11 cellular contexts compared by ENCODE assay signal in genomic region chr19:36851898-36852297, GRCh38. TPM values are rescaled to one million over a fixed set of nuclear protein-coding genes. Genes with fewer than 3 reads are reported as not detected.
DNase-seq lines count a peak whose midpoint lies in the region; ATAC-seq and TF ChIP-seq lines count a peak whose summit lies in the region.
"Had no signal": no experiment of that assay in that cellular context is flagged by ENCODE, and none has a peak within 500 bp of the region (broad histone marks: within the 10 kb centered on the region; RNA-seq: fewer than 3 reads in every experiment).

No MANE protein-coding gene starts in this region.

- H3K9me2 ChIP-seq in hepatocyte (replicated peaks; ENCODE audit: insufficient read depth): no peaks in the 10 kb centered on the region

- TF ChIP-seq POLR2A in spleen (IDR thresholded peaks at IDR 0.05) (no peak), gastrocnemius medialis (IDR thresholded peaks at IDR 0.05) (no peak)

- H3K4me1 Mint-ChIP-seq in activated CD8-positive, alpha-beta memory T cell treated with anti-CD3 and anti-CD28 coated beads, Interleukin-2, amount 10 ng/mL, durations not matched to agents 7 days and 5 days: peaks cover 5% of the 10 kb centered on the region

- peak overlapping the region; percentile 73 for H3K4me3 ChIP-seq in RWPE2 (ENCODE audit: severe bottlenecking)
- peak overlapping the region; percentile 85 for H3K4me3 ChIP-seq in hepatocyte
- H3K4me3 ChIP-seq in spleen: peak overlapping the region in 5 of 8 donors; percentile 79 to 99 (median 93)
- peak overlapping the region in 2 of 4 donors; percentile 94 to 95 for H3K4me3 ChIP-seq in gastrocnemius medialis

- DNase-seq in activated CD8-positive, alpha-beta memory T cell treated with anti-CD3 and anti-CD28 coated beads, Interleukin-2, amount 10 ng/mL, durations not matched to agents 7 days and 5 days: no peak
- no peak for DNase-seq in activated CD8-positive, alpha-beta memory T cell treated with anti-CD3 and anti-CD28 coated beads, Interleukin-2, amount 50 U/mL, for 4 hours
- no peak for DNase-seq in RWPE2 (ENCODE audit: low spot score)
- DNase-seq in hepatocyte (ENCODE audit: low spot score): no peak
- DNase-seq in spleen: no peak
- DNase-seq in gastrocnemius medialis: no peak
- DNase-seq in NCI-H774 (lab: John Stamatoyannopoulos, UW): no peak
- DNase-seq in Ammon's horn (ENCODE audit: low spot score): no peak
- DNase-seq: stimulated activated CD4-positive, alpha-beta T cell treated with anti-CD3 and anti-CD28 coated beads, Interleukin-15, amount 100 ng/mL, for 24 hours had no signal

- no peak overlapping the region for H3K4me3 Mint-ChIP-seq in activated CD8-positive, alpha-beta memory T cell treated with anti-CD3 and anti-CD28 coated beads, Interleukin-2, amount 10 ng/mL, durations not matched to agents 7 days and 5 days
- H3K4me3 Mint-ChIP-seq: activated T-helper 17 cell treated with anti-CD3 and anti-CD28 coated beads, Interleukin-2, amount 50 U/mL, for 72 hours had no signal

- in situ Hi-C loops in gastrocnemius medialis (cut with MboI; ENCODE audit: low sequenced_read_pairs in 4 of 4): no loop called here

- H3K9me3 ChIP-seq in RWPE2 (ENCODE audit: severe bottlenecking): peaks cover 6% of the 10 kb centered on the region
- H3K9me3 ChIP-seq in hepatocyte (ENCODE audit: low read depth): peaks cover 15% of the 10 kb centered on the region
- H3K9me3 ChIP-seq in spleen: peaks cover under 1 to 57% (median 50%) of the 10 kb centered on the region in 8 donors
- peaks cover 0 to 17% (median 0%) of the 10 kb centered on the region in 3 donors for H3K9me3 ChIP-seq in gastrocnemius medialis

- intact Hi-C loops in spleen (cut with DNase I; ENCODE audit: low total_unique reads) (loop anchor here (10.0 kb wide), 1 partner anchor 63 kb away; the partner anchor contains the start of genes ZNF568 and ZNF829), gastrocnemius medialis (cut with DNase I; ENCODE audit: low total_unique reads) (loop anchor here (2.0 to 10.0 kb wide), 5 partner anchors 185 to 743 kb away; partner anchors contain the start of genes ZNF260, ZNF383, ZNF461 and ZNF529)

- H3K36me3 ChIP-seq in RWPE2 (ENCODE audit: low read depth) (peaks cover 29% of the 10 kb centered on the region), hepatocyte (replicated peaks; ENCODE audit: insufficient read depth, low read depth) (peaks cover 5% of the 10 kb centered on the region), spleen (peaks cover 0 to 50% (median 33%) of the 10 kb centered on the region in 6 donors), gastrocnemius medialis (peaks cover 0 to 50% of the 10 kb centered on the region in 2 donors)

- no peak for TF ChIP-seq CTCF in RWPE2 (IDR thresholded peaks at IDR 0.05; ENCODE audit: poor library complexity, severe bottlenecking)
- TF ChIP-seq CTCF in hepatocyte (IDR thresholded peaks at IDR 0.05; ENCODE audit: poor library complexity): no peak
- TF ChIP-seq CTCF in spleen (IDR thresholded peaks at IDR 0.05 in 8 of 11, conservative IDR thresholded peaks at IDR 0.05 in 3 of 11): no peak
- no peak for TF ChIP-seq CTCF in gastrocnemius medialis (IDR thresholded peaks at IDR 0.05 in 4 of 5, conservative IDR thresholded peaks at IDR 0.05 in 1 of 5)

- H3K27ac Mint-ChIP-seq in activated CD8-positive, alpha-beta memory T cell treated with anti-CD3 and anti-CD28 coated beads, Interleukin-2, amount 10 ng/mL, durations not matched to agents 7 days and 5 days: peak overlapping the region; percentile 13
- H3K27ac Mint-ChIP-seq: activated T-helper 17 cell treated with anti-CD3 and anti-CD28 coated beads, Interleukin-2, amount 50 U/mL, for 72 hours had no signal

- no peaks in the 10 kb centered on the region for H3K27me3 Mint-ChIP-seq in activated CD8-positive, alpha-beta memory T cell treated with anti-CD3 and anti-CD28 coated beads, Interleukin-2, amount 10 ng/mL, durations not matched to agents 7 days and 5 days
- H3K27me3 Mint-ChIP-seq: activated T-helper 17 cell treated with anti-CD3 and anti-CD28 coated beads, Interleukin-2, amount 50 U/mL, for 72 hours had no signal

- peak overlapping the region; percentile 89 for H3K4me2 ChIP-seq in hepatocyte

- H3K79me2 ChIP-seq in hepatocyte: peaks cover 67% of the 10 kb centered on the region

- no peaks in the 10 kb centered on the region for H4K20me1 ChIP-seq in hepatocyte (ENCODE audit: insufficient read depth, poor library complexity, severe bottlenecking)

- no peaks in the 10 kb centered on the region for H3K27me3 ChIP-seq in RWPE2 (ENCODE audit: insufficient read depth, poor library complexity, severe bottlenecking)
- H3K27me3 ChIP-seq in hepatocyte: no peaks in the 10 kb centered on the region
- H3K27me3 ChIP-seq in spleen (replicated peaks in 1 of 7): no peaks in the 10 kb centered on the region
- no peaks in the 10 kb centered on the region for H3K27me3 ChIP-seq in gastrocnemius medialis

- H3K9me3 Mint-ChIP-seq in activated CD8-positive, alpha-beta memory T cell treated with anti-CD3 and anti-CD28 coated beads, Interleukin-2, amount 10 ng/mL, durations not matched to agents 7 days and 5 days (ENCODE audit: low read depth): peaks cover 13% of the 10 kb centered on the region

- WGBS in hepatocyte (ENCODE audit: low lambda C conversion rate, missing lambda C conversion rate): 98% methylated on average over 3 of the region's 3 CpGs
- WGBS in spleen, 5 donors: 93 to 99% (median 98%) methylated on average over 3 of the region's 3 CpGs

- peaks cover 7% of the 10 kb centered on the region for H3K4me1 ChIP-seq in RWPE2 (ENCODE audit: insufficient read depth, poor library complexity, severe bottlenecking)
- H3K4me1 ChIP-seq in hepatocyte (ENCODE audit: insufficient read depth): no peaks in the 10 kb centered on the region
- peaks cover 10 to 39% (median 28%) of the 10 kb centered on the region in 6 donors for H3K4me1 ChIP-seq in spleen
- peaks cover 11 to 14% of the 10 kb centered on the region in 2 donors for H3K4me1 ChIP-seq in gastrocnemius medialis
- H3K4me1 ChIP-seq: A549 had no signal

- H3K36me3 Mint-ChIP-seq in activated CD8-positive, alpha-beta memory T cell treated with anti-CD3 and anti-CD28 coated beads, Interleukin-2, amount 10 ng/mL, durations not matched to agents 7 days and 5 days: peaks cover 43% of the 10 kb centered on the region

- ATAC-seq in activated CD8-positive, alpha-beta memory T cell treated with anti-CD3 and anti-CD28 coated beads, Interleukin-2, amount 10 ng/mL, durations not matched to agents 7 days and 5 days: no peak
- ATAC-seq in RWPE2 (ENCODE audit: low read depth) (no peak), gastrocnemius medialis (no peak)
- ATAC-seq: A549; activated T-helper 17 cell treated with anti-CD3 and anti-CD28 coated beads, Interleukin-2, amount 50 U/mL, for 72 hours had no signal

- CTCF ChIA-PET in activated CD8-positive, alpha-beta memory T cell treated with anti-CD3 and anti-CD28 coated beads, Interleukin-2, amount 10 ng/mL, durations not matched to agents 7 days and 5 days (lab: Charles Lee): no interaction called here

- no peak overlapping the region for H3K27ac ChIP-seq in RWPE2 (ENCODE audit: poor library complexity, severe bottlenecking)
- H3K27ac ChIP-seq in hepatocyte: no peak overlapping the region
- H3K27ac ChIP-seq in spleen: no peak overlapping the region
- H3K27ac ChIP-seq in gastrocnemius medialis: no peak overlapping the region
- H3K27ac ChIP-seq: A549 had no signal

- peak overlapping the region; percentile 88 for H2AFZ ChIP-seq in hepatocyte

RNA-seq across cellular contexts. Expression of gene ZNF345, which starts 1.2 kb away (rescaled TPM):
- total RNA-seq in activated CD8-positive, alpha-beta memory T cell treated with anti-CD3 and anti-CD28 coated beads, Interleukin-2, amount 10 ng/mL, durations not matched to agents 7 days and 5 days: 1 to 10 TPM; 4.1 to 6.2 TPM
- 4.8 and 7.9 TPM in 2 replicates for total RNA-seq in hepatocyte
- 5.8 and 6.0 TPM in 2 replicates for polyA plus RNA-seq in hepatocyte
- total RNA-seq in spleen: 10 to 100 TPM in 3 of 7 donors, 1 to 10 TPM in 4; 4.8 to 18.2 (median 9.8) TPM
- 1 to 10 TPM; 2.7 to 4.6 (median 3.3) TPM for polyA plus RNA-seq in spleen
- 1 to 10 TPM in 1 of 4 donors, under 1 TPM in 3; 0.36 to 3.9 (median 0.51) TPM for total RNA-seq in gastrocnemius medialis

RNA-seq across cellular contexts. Expression of gene ZNF790, which starts 13.7 kb away (rescaled TPM):
- 1 to 10 TPM; 6.5 to 7.8 TPM for total RNA-seq in activated CD8-positive, alpha-beta memory T cell treated with anti-CD3 and anti-CD28 coated beads, Interleukin-2, amount 10 ng/mL, durations not matched to agents 7 days and 5 days
- total RNA-seq in hepatocyte (8.7 and 13.8 TPM in 2 replicates), spleen (10 to 100 TPM in 1 of 7 donors, 1 to 10 TPM in 6; 4.0 to 11.2 (median 8.3) TPM), gastrocnemius medialis (1 to 10 TPM; 2.4 to 8.1 (median 5.2) TPM)
- polyA plus RNA-seq in hepatocyte (2.4 and 4.0 TPM in 2 replicates), spleen (1 to 10 TPM; 1.8 to 3.0 (median 2.9) TPM)
